Comparison of ENCODE assay signal across 9 cellular contexts in the genomic region with DNA sequence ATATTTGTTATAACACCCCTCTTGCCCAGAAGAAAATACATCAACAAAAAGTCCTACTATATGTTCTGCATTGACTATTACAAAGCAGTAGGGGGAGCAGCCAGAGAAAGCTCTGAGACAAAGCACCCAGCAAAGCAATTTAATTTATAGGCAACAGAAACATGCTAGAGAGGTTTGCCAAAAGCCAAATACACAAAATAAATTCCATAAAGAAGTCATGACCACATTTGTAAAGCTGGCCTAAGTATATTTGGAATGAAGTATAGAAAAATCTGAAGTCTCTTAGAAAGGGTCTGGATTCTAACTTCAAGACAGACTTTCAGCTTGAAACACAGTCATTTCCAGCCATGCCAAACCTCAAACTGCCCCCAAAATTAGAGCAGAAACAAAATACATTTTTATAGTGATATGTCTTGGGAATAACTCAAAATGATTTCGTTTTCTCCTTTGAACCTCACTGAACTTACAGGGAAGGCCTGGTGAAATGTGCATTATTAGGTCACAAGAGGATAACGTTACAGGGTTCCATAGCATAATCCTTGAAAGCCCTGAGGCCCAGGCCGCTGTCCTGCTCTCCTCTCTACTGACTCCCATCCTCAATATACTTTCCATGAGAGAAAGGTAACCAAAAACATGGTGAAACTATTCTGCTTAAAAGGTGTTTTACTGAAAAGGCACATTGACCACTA.
DNase-seq lines count a peak whose midpoint lies in the region; ATAC-seq, FAIRE-seq and TF ChIP-seq lines count a peak whose summit lies in the region.
"Had no signal": no experiment of that assay in that cellular context is flagged by ENCODE, and none has a peak within 500 bp of the region (broad histone marks: within the 10 kb centered on the region; RNA-seq: fewer than 3 reads in every experiment).

No MANE protein-coding gene starts in this region.

- no peak overlapping the region for H4K91ac ChIP-seq in H1 (replicated peaks; ENCODE audit: insufficient read length, low read length)

- H3K27ac Mint-ChIP-seq in osteocyte (ENCODE audit: unreplicated experiment) = peak overlapping the region; percentile 47

- CTCF ChIA-PET in A549 (lab: Yijun Ruan, JAX) (interaction anchor here (0.5 to 4.0 kb wide), 21 partner anchors 13 to 154 kb away, joined by 3 to 22 read pairs (median 5); no protein-coding TSS in a partner anchor), H1 (lab: Charles Lee; ENCODE audit: partially characterized antibody) (interaction anchor here (0.5 to 5.8 kb wide), 27 partner anchors 10 to 347 kb away, joined by 3 to 45 read pairs (median 4); no protein-coding TSS in a partner anchor)

- 5% methylated on average over 3 of the region's 3 CpGs for WGBS in A549 (ENCODE audit: missing lambda C conversion rate)
- WGBS in H1 (ENCODE audit: extremely low coverage in 1 of 2, insufficient coverage in 1 of 2, insufficient read length in 1 of 2, insufficient replicate concordance in 2 of 2, low coverage in 1 of 2, low lambda C conversion rate in 2 of 2, missing lambda C conversion rate in 1 of 2), 2 experiments = 62% methylated on average over 3 of the region's 3 CpGs; no CpG with 5 or more reads in 1 of the 2 experiments

- H3K56ac ChIP-seq in H1 (replicated peaks; ENCODE audit: insufficient read length, low read depth, low read length) = no peak overlapping the region

- no peak overlapping the region for H3K18ac ChIP-seq in H1 (ENCODE audit: extremely low read depth, low read length)

- DNase-seq in A549 (ENCODE audit: low read depth in 1 of 2, low spot score in 1 of 2) = peak in 1 of 2 experiments; percentile 81
- peak; percentile 51 for DNase-seq in DMS 273 treated with DMSO at 0.1 percent for 48 hours (lab: John Stamatoyannopoulos, UW)
- no peak for DNase-seq in SK-N-MC (ENCODE audit: low read depth, low spot score)
- DNase-seq in H1 (ENCODE audit: low read depth in 1 of 2, low spot score in 2 of 2) = no peak
- DNase-seq in osteocyte (ENCODE audit: extremely low spot score, unreplicated experiment) = no peak
- no peak for DNase-seq in NCI-H526 (lab: John Stamatoyannopoulos, UW)

- peaks cover 10% of the 10 kb centered on the region; the same call in 1 of the 2 replicates for H3K23me2 ChIP-seq in H1 (ENCODE audit: low read depth, low read length)

- peak in 1 of 2 experiments; percentile 31; a peak in 3 of 6 replicates for ATAC-seq in A549
- peak; percentile 58 for ATAC-seq in HG02973 (IDR thresholded peaks at IDR 0.05; ENCODE audit: unreplicated experiment)
- no peak for ATAC-seq in GM19397 (IDR thresholded peaks at IDR 0.05; ENCODE audit: unreplicated experiment)

- H3K27me3 ChIP-seq in H1 (replicated peaks in 1 of 4; ENCODE audit: control insufficient read depth in 3 of 4, extremely low read depth in 1 of 4, insufficient read depth in 3 of 4, low read length in 3 of 4) = peaks cover 0 to 18% (median 15%) of the 10 kb centered on the region in 4 experiments; a peak in 6 of 7 replicates
- H3K27me3 ChIP-seq: neutrophil had no signal

- no peaks in the 10 kb centered on the region for H3K79me2 ChIP-seq in H1 (ENCODE audit: control insufficient read depth in 1 of 2, insufficient read depth in 2 of 2, low read length in 2 of 2)

- no peak overlapping the region for H2BK12ac ChIP-seq in H1 (ENCODE audit: low read depth, low read length)

- H3K9ac ChIP-seq in SK-N-MC (ENCODE audit: insufficient read length) (peak overlapping the region; percentile 65), H1 (replicated peaks in 1 of 4; ENCODE audit: extremely low read depth in 1 of 4, low read depth in 3 of 4, low read length in 3 of 4) (no peak overlapping the region)

- H3K4me1 ChIP-seq in A549 (peaks cover 33% of the 10 kb centered on the region), H1 (replicated peaks in 1 of 4; ENCODE audit: control insufficient read depth in 3 of 4, insufficient read depth in 4 of 4, low read length in 3 of 4) (no peaks in the 10 kb centered on the region)

- no peak overlapping the region for H3K23ac ChIP-seq in H1 (ENCODE audit: insufficient read length)

- FAIRE-seq in A549 (lab: Jason Lieb, UNC) (peak; percentile 98), H1 (lab: Jason Lieb, UNC) (peak; percentile 55)

- no peak overlapping the region for H2AK5ac ChIP-seq in H1 (ENCODE audit: low read depth, low read length)

- no peak overlapping the region for H2BK5ac ChIP-seq in H1 (ENCODE audit: low read depth, low read length)

- TF ChIP-seq EP300 in A549 (IDR thresholded peaks at IDR 0.05) (no peak), H1 (IDR thresholded peaks at IDR 0.05; ENCODE audit: borderline replicate concordance in 1 of 2, low read depth in 2 of 2, low read length in 2 of 2) (no peak)

- H3K4me3 ChIP-seq in A549 = peak overlapping the region; percentile 74
- H3K4me3 ChIP-seq in SK-N-MC = peak overlapping the region; percentile 91
- H3K4me3 ChIP-seq in H1 (ENCODE audit: extremely low read depth in 1 of 4, insufficient read depth in 2 of 4, low read depth in 3 of 4, low read length in 4 of 4) = no peak overlapping the region

- H3K14ac ChIP-seq in H1 (ENCODE audit: insufficient read length) = no peak overlapping the region

- no peaks in the 10 kb centered on the region for H3K79me1 ChIP-seq in H1 (ENCODE audit: low read depth, low read length)

- no peak overlapping the region for H2BK15ac ChIP-seq in H1 (ENCODE audit: low read length)

- no peak overlapping the region for H2BK20ac ChIP-seq in H1 (ENCODE audit: low read length)

- TF ChIP-seq CTCF in A549 (IDR thresholded peaks at IDR 0.05) = peak; percentile 67
- TF ChIP-seq CTCF in H1 (IDR thresholded peaks at IDR 0.05; ENCODE audit: control extremely low read depth in 1 of 3, insufficient read depth in 1 of 3, low read depth in 1 of 3, low read length in 3 of 3) = peak in 2 of 3 experiments; percentile 43 to 60; a peak in 2 of 4 replicates
- peak; percentile 79 for TF ChIP-seq CTCF in osteocyte (IDR thresholded peaks at IDR 0.05)

- TF ChIP-seq POLR2A in A549 (IDR thresholded peaks at IDR 0.05; ENCODE audit: low read length) (no peak), H1 (IDR thresholded peaks at IDR 0.05; ENCODE audit: control extremely low read depth in 1 of 2, low read depth in 2 of 2, low read length in 2 of 2) (no peak)

- H4K20me1 ChIP-seq in H1 (replicated peaks in 1 of 2; ENCODE audit: control insufficient read depth in 1 of 2, insufficient read depth in 2 of 2, low read length in 2 of 2) = no peaks in the 10 kb centered on the region

- no peak overlapping the region for H3K4me3 Mint-ChIP-seq in osteocyte (ENCODE audit: unreplicated experiment)

- H4K8ac ChIP-seq in H1 (ENCODE audit: extremely low read depth, insufficient read depth, low read length) = no peak overlapping the region

- H3K36me3 Mint-ChIP-seq in osteocyte (ENCODE audit: unreplicated experiment) = peaks cover 11% of the 10 kb centered on the region

- no peak overlapping the region for H4K5ac ChIP-seq in H1 (ENCODE audit: insufficient read length, low read depth, low read length)

- TF ChIP-seq RAD21 in A549 (conservative IDR thresholded peaks at IDR 0.05 in 1 of 2, IDR thresholded peaks at IDR 0.05 in 1 of 2) (peak; percentile 59 to 60; a peak in 4 of 5 replicates), H1 (IDR thresholded peaks at IDR 0.05 in 1 of 2, conservative IDR thresholded peaks at IDR 0.05 in 1 of 2; ENCODE audit: low read depth in 2 of 2, low read length in 2 of 2) (peak; percentile 50)

- POLR2A ChIA-PET in A549 (lab: Yijun Ruan, JAX) = interaction anchor here (0.6 to 1.6 kb wide), 6 partner anchors 21 to 143 kb away, joined by 3 to 7 read pairs (median 4); no protein-coding TSS in a partner anchor
- POLR2A ChIA-PET in H1 (lab: Charles Lee; ENCODE audit: partially characterized antibody) = no interaction called here

- H3K27me3 Mint-ChIP-seq in osteocyte (ENCODE audit: unreplicated experiment) = no peaks in the 10 kb centered on the region

- H3K9me3 Mint-ChIP-seq in osteocyte (ENCODE audit: unreplicated experiment) = peaks cover 5% of the 10 kb centered on the region

- peaks cover 47% of the 10 kb centered on the region for H3K4me1 Mint-ChIP-seq in osteocyte (ENCODE audit: unreplicated experiment)

- H3K4ac ChIP-seq in H1 (replicated peaks; ENCODE audit: insufficient read length, low read depth, low read length) = no peak overlapping the region

- H3K36me3 ChIP-seq in SK-N-MC (ENCODE audit: insufficient read depth, low read length) = peaks cover 14% of the 10 kb centered on the region
- H3K36me3 ChIP-seq in H1 (ENCODE audit: control insufficient read depth in 2 of 4, insufficient read depth in 4 of 4, low read length in 3 of 4) = no peaks in the 10 kb centered on the region
- H3K36me3 ChIP-seq: neutrophil had no signal

- H3K4me2 ChIP-seq in A549 (peak overlapping the region; percentile 94), H1 (ENCODE audit: insufficient read depth in 1 of 2, low read depth in 2 of 2, low read length in 2 of 2) (no peak overlapping the region)

- H3K27ac ChIP-seq in A549 (peak overlapping the region; percentile 95 to 99), SK-N-MC (peak overlapping the region; percentile 94), H1 (ENCODE audit: low read depth, low read length) (no peak overlapping the region)
- H3K27ac ChIP-seq: neutrophil had no signal

- H3K9me3 ChIP-seq in A549 (no peaks in the 10 kb centered on the region), SK-N-MC (ENCODE audit: low read depth, low read length) (peaks cover 4% of the 10 kb centered on the region; the same call in 1 of the 2 replicates), H1 (ENCODE audit: insufficient read depth in 2 of 2, low read depth in 1 of 2, low read length in 1 of 2) (no peaks in the 10 kb centered on the region)
- H3K9me3 ChIP-seq: neutrophil had no signal

- no peak overlapping the region for H2BK120ac ChIP-seq in H1 (replicated peaks; ENCODE audit: low read depth, low read length)

- no peak overlapping the region; the same call in 1 of the 2 replicates for H2AFZ ChIP-seq in H1 (ENCODE audit: low read length)

TF ChIP-seq in A549, 52 proteins besides CTCF, POLR2A, EP300 and RAD21 (continues in another document):
- TF ChIP-seq FOXS1 (CRISPR knock-in tag; IDR thresholded peaks at IDR 0.05) (peak; percentile 66; the same call in 1 of the 2 replicates), FOSB (CRISPR knock-in tag; IDR thresholded peaks at IDR 0.05) (peak; percentile 62; the same call in 1 of the 2 replicates), MAZ (IDR thresholded peaks at IDR 0.05; ENCODE audit: borderline replicate concordance, low read depth, low read length) (no peak)

TF ChIP-seq in H1, 55 proteins besides CTCF, POLR2A, EP300 and RAD21 (continues in another document):
- TF ChIP-seq TBP (IDR thresholded peaks at IDR 0.05; ENCODE audit: low read depth, low read length) (no peak), TCF12 (IDR thresholded peaks at IDR 0.05; ENCODE audit: low read depth, low read length) (no peak), TAF7 (optimal IDR thresholded peaks at IDR 0.05; ENCODE audit: borderline replicate concordance, low read depth, low read length) (no peak), CREB1 (IDR thresholded peaks at IDR 0.05) (no peak), ZNF274 (IDR thresholded peaks at IDR 0.05; ENCODE audit: borderline replicate concordance, extremely low read depth, low read length) (no peak), POLR2AphosphoS5 (IDR thresholded peaks at IDR 0.05; ENCODE audit: low read depth, low read length) (no peak), CBX5 (IDR thresholded peaks at IDR 0.05; ENCODE audit: low read depth, low read length) (no peak), CTBP2 (IDR thresholded peaks at IDR 0.05; ENCODE audit: borderline replicate concordance, insufficient read depth, insufficient read length, low read length) (no peak)

Comparison
In these comparisons a context has a peak if more than half of its experiments do, and no peak if none do; other contexts are left out.
1. H3K4me3 ChIP-seq: peak in A549 (single experiment) and SK-N-MC (single experiment); none in H1 (0 of 4).
2. Of the 18 proteins assayed by ChIP-seq in both H1 and A549: peak only in H1: none; only in A549: JUN; in both: CTCF and RAD21; in neither: 15.
3. Peak in every context shown above with its lines, with median percentiles within 50 percentile points of each other: CTCF ChIP-seq.